In genomic region chr7:19106308-19107141, GRCh38 we compare ENCODE assay signal across 12 cellular contexts. TPM values are rescaled to one million over a fixed set of nuclear protein-coding genes. Genes with fewer than 3 reads are reported as not detected.
DNase-seq lines count a peak whose midpoint lies in the region; ATAC-seq, FAIRE-seq and TF ChIP-seq lines count a peak whose summit lies in the region.
"Had no signal": no experiment of that assay in that cellular context is flagged by ENCODE, and none has a peak within 500 bp of the region (broad histone marks: within the 10 kb centered on the region; RNA-seq: fewer than 3 reads in every experiment).

No MANE protein-coding gene starts in this region.

- intact Hi-C loops in K562 (cut with micrococcal nuclease): no loop called here

- H3K27ac Mint-ChIP-seq in stimulated activated naive B cell treated with anti-CD40 and anti-IgM and Interleukin-4, amounts not matched to agents 10 μg/mL and 1 μg/mL and 100 μg/mL, for 72 hours: no peak overlapping the region

- CTCF ChIA-PET in K562 (lab: Yijun Ruan, JAX; ENCODE audit: low intra/inter-chr PET ratio): no interaction called here

- no peak for TF ChIP-seq POLR2A in K562 (conservative IDR thresholded peaks at IDR 0.05)

- H3K4me1 Mint-ChIP-seq in stimulated activated naive B cell treated with anti-CD40 and anti-IgM and Interleukin-4, amounts not matched to agents 10 μg/mL and 1 μg/mL and 100 μg/mL, for 72 hours: peaks cover 20 to 33% of the 10 kb centered on the region in 2 donors

- in situ Hi-C loops in K562 (cut with MboI): no loop called here

- H3K36me3 Mint-ChIP-seq in stimulated activated naive B cell treated with anti-CD40 and anti-IgM and Interleukin-4, amounts not matched to agents 10 μg/mL and 1 μg/mL and 100 μg/mL, for 72 hours: no peaks in the 10 kb centered on the region

- no peaks in the 10 kb centered on the region for H4K20me1 ChIP-seq in K562 (replicated peaks; ENCODE audit: control insufficient read depth, insufficient read depth, low read length)

- ATAC-seq in K562: peak; percentile 71; the same call in 2 of the 3 replicates
- ATAC-seq in stimulated activated naive B cell treated with anti-CD40 and anti-IgM and Interleukin-4, amounts not matched to agents 10 μg/mL and 1 μg/mL and 100 μg/mL, for 72 hours (replicated peaks): no peak
- no peak for ATAC-seq in HG03460 (IDR thresholded peaks at IDR 0.05; ENCODE audit: unreplicated experiment)

- H3K27me3 ChIP-seq in K562 (ENCODE audit: control insufficient read depth in 2 of 2, insufficient read depth in 2 of 2, low read length in 2 of 2) (peaks cover 6 to 28% of the 10 kb centered on the region in 2 experiments; a peak in 3 of 5 replicates), iPS-20b (ENCODE audit: insufficient read depth, low read length) (peaks cover 88% of the 10 kb centered on the region)

- BruUV-seq in K562 (replicated peaks; lab: Mats Ljungman, UMichigan): no TSS peak

- H3K4me3 Mint-ChIP-seq in stimulated activated naive B cell treated with anti-CD40 and anti-IgM and Interleukin-4, amounts not matched to agents 10 μg/mL and 1 μg/mL and 100 μg/mL, for 72 hours: peak overlapping the region; percentile 39 to 46

- peaks cover 0 to 5% of the 10 kb centered on the region in 2 experiments; a peak in 2 of 5 replicates for H3K4me1 ChIP-seq in K562 (replicated peaks in 1 of 2; ENCODE audit: control insufficient read depth in 2 of 2, insufficient read depth in 2 of 2, low read length in 2 of 2)
- peaks cover 39% of the 10 kb centered on the region for H3K4me1 ChIP-seq in iPS-20b (ENCODE audit: insufficient read depth, low read length)

- H3K27me3 Mint-ChIP-seq in stimulated activated naive B cell treated with anti-CD40 and anti-IgM and Interleukin-4, amounts not matched to agents 10 μg/mL and 1 μg/mL and 100 μg/mL, for 72 hours: peaks cover 78 to 79% of the 10 kb centered on the region in 2 donors

- H3K4me3 ChIP-seq in K562: no peak overlapping the region
- peak overlapping the region; percentile 69 for H3K4me3 ChIP-seq in iPS-20b (ENCODE audit: low read length)

- H3K27ac ChIP-seq in K562 (ENCODE audit: extremely low read depth, low read depth, low read length) (no peak overlapping the region), iPS-20b (ENCODE audit: low read length) (no peak overlapping the region)

- no peak for TF ChIP-seq EP300 in K562 (IDR thresholded peaks at IDR 0.05; ENCODE audit: low read length)

- peak overlapping the region in 1 of 2 experiments; percentile 26; a peak in 1 of 4 replicates for H3K9ac ChIP-seq in K562 (ENCODE audit: insufficient read depth in 1 of 2, low read depth in 2 of 2, low read length in 2 of 2)
- H3K9ac ChIP-seq in iPS-20b (ENCODE audit: low read depth, low read length): no peak overlapping the region

- no peaks in the 10 kb centered on the region for H3K79me2 ChIP-seq in K562 (ENCODE audit: control insufficient read depth, insufficient read depth, low read length)

- no peaks in the 10 kb centered on the region for H3K9me3 ChIP-seq in K562 (replicated peaks; ENCODE audit: control insufficient read depth, insufficient read depth, low read depth, low read length)
- no peaks in the 10 kb centered on the region for H3K9me3 ChIP-seq in iPS-20b (ENCODE audit: insufficient read depth, low read depth, low read length)

- peaks cover 0 to 2% of the 10 kb centered on the region in 2 donors for H3K9me3 Mint-ChIP-seq in stimulated activated naive B cell treated with anti-CD40 and anti-IgM and Interleukin-4, amounts not matched to agents 10 μg/mL and 1 μg/mL and 100 μg/mL, for 72 hours

- H3K36me3 ChIP-seq in K562 (ENCODE audit: control insufficient read depth, insufficient read depth, low read length): no peaks in the 10 kb centered on the region
- H3K36me3 ChIP-seq in iPS-20b (ENCODE audit: insufficient read depth, low read depth, low read length): no peaks in the 10 kb centered on the region

- peak in 2 of 3 experiments; percentile 44 to 59 for DNase-seq in NCI-H1417 (lab: John Stamatoyannopoulos, UW)
- DNase-seq in NCI-H1417 treated with DMSO at 0.1 percent for 48 hours (lab: John Stamatoyannopoulos, UW): no peak
- DNase-seq in K562 (ENCODE audit: extremely low read depth in 1 of 4, low spot score in 3 of 4): peak in 1 of 4 experiments; percentile 24
- no peak for DNase-seq in stimulated activated naive B cell treated with anti-CD40 and anti-IgM and Interleukin-4, amounts not matched to agents 10 μg/mL and 1 μg/mL and 100 μg/mL, for 72 hours
- DNase-seq in stimulated activated CD4-positive, alpha-beta T cell treated with anti-CD3 and anti-CD28 coated beads, Interleukin-4, amount 100 ng/mL, for 1 hour: no peak
- no peak for DNase-seq in NCI-H226

- WGBS in K562 (ENCODE audit: insufficient coverage, low coverage, missing lambda C conversion rate): 1% methylated on average over 42 of the region's 45 CpGs

- H3K9me1 ChIP-seq in K562 (ENCODE audit: control insufficient read depth, insufficient read depth, low read length): no peaks in the 10 kb centered on the region

- no peak for TF ChIP-seq CTCF in K562 (IDR thresholded peaks at IDR 0.05 in 2 of 3, conservative IDR thresholded peaks at IDR 0.05 in 1 of 3; ENCODE audit: insufficient read depth in 2 of 3, low read depth in 1 of 3, low read length in 3 of 3)

- TF ChIP-seq RAD21 in K562 (CRISPR knock-in tag; conservative IDR thresholded peaks at IDR 0.05 in 1 of 2, IDR thresholded peaks at IDR 0.05 in 1 of 2): no peak

- H2AFZ ChIP-seq in K562 (ENCODE audit: low read depth, low read length): no peak overlapping the region

- no peak for FAIRE-seq in K562 (lab: Jason Lieb, UNC)
- FAIRE-seq: A204.1, urothelium cell line had no signal

- H3K4me2 ChIP-seq in K562 (ENCODE audit: insufficient read depth, low read length): peak overlapping the region; percentile 32; the same call in 1 of the 2 replicates

- POLR2A ChIA-PET in K562 (lab: Yijun Ruan, JAX): interaction anchor here (0.6 kb wide), 1 partner anchor 1004 kb away, joined by 3 read pairs; no protein-coding TSS in a partner anchor

TF ChIP-seq in K562, 482 proteins besides CTCF, POLR2A, EP300 and RAD21:
- peak; percentile 5 for TF ChIP-seq MEIS2 (IDR thresholded peaks at IDR 0.05; ENCODE audit: partially characterized antibody)
- no peak for TF ChIP-seq GATA2 (CRISPR knock-in tag; IDR thresholded peaks at IDR 0.05)

RNA-seq across cellular contexts. Expression of gene TWIST1, which starts 10.9 kb away (rescaled TPM):
- total RNA-seq in K562 (2011; cell fraction: chromatin; rRNA removed; ENCODE audit: low replicate concordance): 0.23 and 1.2 TPM in 2 replicates
- not detected in 2 replicates for total RNA-seq in K562 (2011; cell fraction: nucleolus; rRNA removed)
- total RNA-seq in K562 (2011; cell fraction: nucleoplasm; rRNA removed): 0.59 TPM in 1 of 2 replicates, not detected in the other
- 0.12 and 0.86 TPM in 2 replicates for total RNA-seq in K562 (2014; rRNA removed)
- total RNA-seq in K562 (2014; rRNA removed; fragmentation: Illumina TruSeq; extraction: Trizol): 0.10 and 0.15 TPM in 2 replicates
- 0.11 and 0.23 TPM in 2 replicates for total RNA-seq in K562 (2015; rRNA removed; fragmentation: Illumina TruSeq; extraction: Trizol)
- total RNA-seq in K562 (2021): 0.18 and 0.33 TPM in 2 replicates
- polyA plus RNA-seq in K562 (2011; rRNA removed): 0.10 TPM in 1 of 2 replicates, not detected in the other
- 0.04 and 0.37 TPM in 2 replicates for polyA plus RNA-seq in K562 (2011; cell fraction: cytosol; rRNA removed)
- polyA plus RNA-seq in K562 (2011; cell fraction: nucleus; rRNA removed): 0.27 TPM in 1 of 2 replicates, not detected in the other
- polyA plus RNA-seq in K562 (2012): 0.35 and 0.37 TPM in 2 replicates
- 0.15 and 0.25 TPM in 2 replicates for polyA plus RNA-seq in K562 (2014; fragmentation: Illumina TruSeq; extraction: Trizol)
- not detected for polyA plus RNA-seq in K562 (2014; fragmentation: Nextera tagmentation; extraction: Ambion mirVana)
- 0.13 and 0.86 TPM in 2 replicates for polyA plus RNA-seq in K562 (2014; rRNA removed)
- not detected in 2 replicates for polyA minus RNA-seq in K562 (2011; rRNA and poly(A)+ RNA removed)
- polyA minus RNA-seq in K562 (2011; cell fraction: cytosol; rRNA and poly(A)+ RNA removed): not detected in 2 replicates
- not detected in 2 replicates for polyA minus RNA-seq in K562 (2011; cell fraction: nucleus; rRNA and poly(A)+ RNA removed)

RNA-seq across cellular contexts. Expression of gene FERD3L, which starts 38.7 kb away (rescaled TPM):
- total RNA-seq in K562 (2011; cell fraction: chromatin; rRNA removed; ENCODE audit: low replicate concordance): not detected in 2 replicates
- not detected in 2 replicates for total RNA-seq in K562 (2011; cell fraction: nucleolus; rRNA removed)
- not detected in 2 replicates for total RNA-seq in K562 (2011; cell fraction: nucleoplasm; rRNA removed)
- total RNA-seq in K562 (2014; rRNA removed): not detected in 2 replicates
- not detected in 2 replicates for total RNA-seq in K562 (2014; rRNA removed; fragmentation: Illumina TruSeq; extraction: Trizol)
- not detected in 2 replicates for total RNA-seq in K562 (2015; rRNA removed; fragmentation: Illumina TruSeq; extraction: Trizol)
- not detected in 2 replicates for total RNA-seq in K562 (2021)
- not detected in 2 replicates for polyA plus RNA-seq in K562 (2011; rRNA removed)
- not detected in 2 replicates for polyA plus RNA-seq in K562 (2011; cell fraction: cytosol; rRNA removed)
- polyA plus RNA-seq in K562 (2011; cell fraction: nucleus; rRNA removed): not detected in 2 replicates
- polyA plus RNA-seq in K562 (2012): not detected in 2 replicates
- polyA plus RNA-seq in K562 (2014; fragmentation: Illumina TruSeq; extraction: Trizol): not detected in 2 replicates
- polyA plus RNA-seq in K562 (2014; fragmentation: Nextera tagmentation; extraction: Ambion mirVana): not detected
- polyA plus RNA-seq in K562 (2014; rRNA removed): not detected in 2 replicates
- polyA minus RNA-seq in K562 (2011; rRNA and poly(A)+ RNA removed): not detected in 2 replicates
- not detected in 2 replicates for polyA minus RNA-seq in K562 (2011; cell fraction: cytosol; rRNA and poly(A)+ RNA removed)
- polyA minus RNA-seq in K562 (2011; cell fraction: nucleus; rRNA and poly(A)+ RNA removed): not detected in 2 replicates
- total RNA-seq: glomerular endothelial cell, LHCN-M2 had no signal

Comparison
In these comparisons a context has a peak if more than half of its experiments do, and no peak if none do; other contexts are left out.
1. DNase-seq: peak in NCI-H1417 (2 of 3); none in NCI-H1417 treated with DMSO at 0.1 percent for 48 hours (single experiment), stimulated activated naive B cell treated with anti-CD40 and anti-IgM and Interleukin-4, amounts not matched to agents 10 μg/mL and 1 μg/mL and 100 μg/mL, for 72 hours (single experiment), stimulated activated CD4-positive, alpha-beta T cell treated with anti-CD3 and anti-CD28 coated beads, Interleukin-4, amount 100 ng/mL, for 1 hour (single experiment) and NCI-H226 (single experiment).